ENCODE assay signal across 21 cellular contexts in the genomic region with DNA sequence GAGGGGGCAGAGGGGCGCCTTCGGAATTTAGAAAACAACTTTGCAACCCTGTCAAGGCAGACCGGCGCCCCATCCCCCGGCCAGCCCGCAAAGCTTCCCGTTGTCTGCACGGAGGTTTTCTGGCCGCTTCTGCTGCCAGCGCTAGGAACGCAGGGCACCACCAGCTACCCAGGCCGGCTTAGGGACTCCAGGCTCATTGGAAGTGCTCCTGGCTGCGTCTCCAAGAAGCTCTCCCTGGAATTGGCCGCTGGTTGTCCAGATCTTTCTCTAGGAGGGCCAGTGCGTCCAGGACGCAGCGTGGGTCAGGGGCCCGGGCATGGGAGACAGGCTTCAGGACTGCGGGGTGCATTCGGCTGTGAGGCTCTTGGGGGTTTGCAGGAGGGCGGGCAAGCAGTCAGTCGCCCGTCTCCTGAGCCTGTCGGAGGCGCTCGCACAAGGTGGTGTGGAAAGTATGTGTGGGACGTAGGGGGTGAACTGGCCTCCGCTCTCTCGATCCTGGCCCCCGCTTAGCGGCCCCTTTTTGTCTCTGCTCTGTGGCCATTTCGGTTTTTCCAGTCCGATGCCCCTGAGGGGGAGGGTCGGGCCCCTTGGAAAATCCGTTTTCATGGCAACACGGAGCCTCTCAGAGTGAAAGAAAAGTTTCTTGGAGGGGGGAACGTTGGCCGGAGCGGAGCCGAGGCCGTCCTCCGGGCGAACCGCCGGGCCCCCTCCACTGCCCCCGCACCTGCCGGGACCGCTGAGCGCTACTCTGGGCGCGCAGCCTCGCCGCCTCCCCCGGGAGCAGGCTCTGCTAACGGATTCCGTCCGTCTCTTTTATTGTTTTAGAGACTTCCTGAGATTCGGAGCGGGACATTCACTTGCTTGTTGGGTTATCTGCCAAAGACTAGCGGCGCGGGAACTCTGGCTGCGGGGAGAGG. TPM values are rescaled to one million over a fixed set of nuclear protein-coding genes. Genes with fewer than 3 reads are reported as not detected.
DNase-seq lines count a peak whose midpoint lies in the region; ATAC-seq, FAIRE-seq and TF ChIP-seq lines count a peak whose summit lies in the region.
"Had no signal": no experiment of that assay in that cellular context is flagged by ENCODE, and none has a peak within 500 bp of the region (broad histone marks: within the 10 kb centered on the region; RNA-seq: fewer than 3 reads in every experiment).

No MANE protein-coding gene starts in this region.

- no CpG with 5 or more reads among the region's 63 CpGs for WGBS in A549 (ENCODE audit: missing lambda C conversion rate)
- WGBS in upper lobe of left lung, 2 donors: 13 to 34% methylated on average over 12 to 48 of the region's 63 CpGs

- no peak for DNase-seq in A549 (ENCODE audit: low read depth in 1 of 2, low spot score in 1 of 2)
- no peak for DNase-seq in dorsolateral prefrontal cortex
- DNase-seq in activated CD8-positive, alpha-beta T cell treated with anti-CD3 and anti-CD28 coated beads for 36 hours: no peak
- DNase-seq in activated naive CD4-positive, alpha-beta T cell treated with anti-CD3 and anti-CD28 coated beads, Interleukin-2, amount 10 ng/mL, durations not matched to agents 7 days and 5 days: no peak
- DNase-seq in upper lobe of left lung: no peak
- DNase-seq: activated CD8-positive, alpha-beta memory T cell treated with anti-CD3 and anti-CD28 coated beads, Interleukin-2, amount 50 U/mL, for 4 hours; activated naive CD4-positive, alpha-beta T cell; CD4-positive, CD25-positive, alpha-beta regulatory T cell; cortex of kidney; erythroblast; naive thymus-derived CD4-positive, alpha-beta T cell; NCI-H2081; SHP77; stimulated activated naive CD8-positive, alpha-beta T cell treated with anti-CD3 and anti-CD28 coated beads, Interleukin-15, amount 100 ng/mL, for 72 hours; uterus had no signal

- CTCF ChIA-PET in A549 (lab: Yijun Ruan, JAX): no interaction called here
- CTCF ChIA-PET in activated CD8-positive, alpha-beta T cell treated with anti-CD3 and anti-CD28 coated beads for 36 hours (lab: Charles Lee): no interaction called here
- CTCF ChIA-PET in activated naive CD4-positive, alpha-beta T cell treated with anti-CD3 and anti-CD28 coated beads, Interleukin-2, amount 10 ng/mL, durations not matched to agents 7 days and 5 days (lab: Charles Lee): no interaction called here

- ATAC-seq in A549 (peak in 1 of 2 experiments; percentile 60; a peak in 3 of 6 replicates), HG03135 (IDR thresholded peaks at IDR 0.05; ENCODE audit: unreplicated experiment) (no peak), upper lobe of left lung (ENCODE audit: low FRiP score in 2 of 2) (no peak)
- ATAC-seq in activated CD8-positive, alpha-beta T cell treated with anti-CD3 and anti-CD28 coated beads for 36 hours: no peak
- ATAC-seq: gastroesophageal sphincter; naive thymus-derived CD4-positive, alpha-beta T cell; stimulated activated naive CD8-positive, alpha-beta T cell treated with anti-CD3 and anti-CD28 coated beads, Interleukin-15, amount 100 ng/mL, for 72 hours had no signal

- peaks cover 25% of the 10 kb centered on the region for H3K4me1 Mint-ChIP-seq in nephron
- peaks cover 5% of the 10 kb centered on the region for H3K4me1 Mint-ChIP-seq in activated CD8-positive, alpha-beta T cell treated with anti-CD3 and anti-CD28 coated beads for 36 hours (ENCODE audit: low read depth)
- no peaks in the 10 kb centered on the region for H3K4me1 Mint-ChIP-seq in activated naive CD4-positive, alpha-beta T cell treated with anti-CD3 and anti-CD28 coated beads, Interleukin-2, amount 10 ng/mL, durations not matched to agents 7 days and 5 days

- H3K36me3 Mint-ChIP-seq in nephron (ENCODE audit: low read depth): no peaks in the 10 kb centered on the region
- H3K36me3 Mint-ChIP-seq in activated CD8-positive, alpha-beta T cell treated with anti-CD3 and anti-CD28 coated beads for 36 hours (ENCODE audit: low read depth): no peaks in the 10 kb centered on the region
- peaks cover 1% of the 10 kb centered on the region for H3K36me3 Mint-ChIP-seq in activated naive CD4-positive, alpha-beta T cell treated with anti-CD3 and anti-CD28 coated beads, Interleukin-2, amount 10 ng/mL, durations not matched to agents 7 days and 5 days
- H3K36me3 Mint-ChIP-seq: CD4-positive, CD25-positive, alpha-beta regulatory T cell; naive thymus-derived CD4-positive, alpha-beta T cell had no signal

- no peak for TF ChIP-seq EP300 in A549 (IDR thresholded peaks at IDR 0.05)
- TF ChIP-seq EP300 in upper lobe of left lung (IDR thresholded peaks at IDR 0.05): no peak

- TF ChIP-seq RAD21 in A549 (conservative IDR thresholded peaks at IDR 0.05 in 1 of 2, IDR thresholded peaks at IDR 0.05 in 1 of 2): no peak

- H3K27ac Mint-ChIP-seq in nephron: no peak overlapping the region
- no peak overlapping the region for H3K27ac Mint-ChIP-seq in activated CD8-positive, alpha-beta T cell treated with anti-CD3 and anti-CD28 coated beads for 36 hours
- H3K27ac Mint-ChIP-seq in activated naive CD4-positive, alpha-beta T cell treated with anti-CD3 and anti-CD28 coated beads, Interleukin-2, amount 10 ng/mL, durations not matched to agents 7 days and 5 days: no peak overlapping the region
- H3K27ac Mint-ChIP-seq: CD4-positive, CD25-positive, alpha-beta regulatory T cell had no signal

- peaks cover 14% of the 10 kb centered on the region for H3K9me3 Mint-ChIP-seq in nephron
- H3K9me3 Mint-ChIP-seq in activated CD8-positive, alpha-beta T cell treated with anti-CD3 and anti-CD28 coated beads for 36 hours: no peaks in the 10 kb centered on the region
- no peaks in the 10 kb centered on the region for H3K9me3 Mint-ChIP-seq in activated naive CD4-positive, alpha-beta T cell treated with anti-CD3 and anti-CD28 coated beads, Interleukin-2, amount 10 ng/mL, durations not matched to agents 7 days and 5 days
- H3K9me3 Mint-ChIP-seq: stimulated activated naive CD8-positive, alpha-beta T cell treated with anti-CD3 and anti-CD28 coated beads, Interleukin-15, amount 100 ng/mL, for 72 hours had no signal

- intact Hi-C loops in dorsolateral prefrontal cortex (cut with DNase I): loop anchor here in 1 of 2 donors (5.0 to 10.0 kb wide), 3 partner anchors 157 to 411 kb away; a partner anchor contains a TSS
- intact Hi-C loops in activated CD8-positive, alpha-beta T cell treated with anti-CD3 and anti-CD28 coated beads for 36 hours (cut with micrococcal nuclease): no loop called here

- TF ChIP-seq CTCF in A549 (IDR thresholded peaks at IDR 0.05) (no peak), dorsolateral prefrontal cortex (IDR thresholded peaks at IDR 0.05 in 54 of 56, conservative IDR thresholded peaks at IDR 0.05 in 2 of 56; ENCODE audit: low read depth in 1 of 56, partially characterized antibody in 56 of 56) (no peak), nephron (IDR thresholded peaks at IDR 0.05; ENCODE audit: unreplicated experiment in 3 of 3) (no peak), upper lobe of left lung (IDR thresholded peaks at IDR 0.05) (no peak)
- TF ChIP-seq CTCF in activated CD8-positive, alpha-beta T cell treated with anti-CD3 and anti-CD28 coated beads for 36 hours (IDR thresholded peaks at IDR 0.05): no peak

- no peaks in the 10 kb centered on the region for H3K36me3 ChIP-seq in HUES48 (ENCODE audit: control insufficient read depth, insufficient read depth, low read length)
- H3K36me3 ChIP-seq in upper lobe of left lung: no peaks in the 10 kb centered on the region
- H3K36me3 ChIP-seq: gastroesophageal sphincter, uterus had no signal

- peak overlapping the region; percentile 60 for H3K4me2 ChIP-seq in A549

- FAIRE-seq in A549 (lab: Jason Lieb, UNC): no peak

- H3K4me3 Mint-ChIP-seq in nephron: peak overlapping the region; percentile 59 to 75 (median 72)
- H3K4me3 Mint-ChIP-seq in activated CD8-positive, alpha-beta T cell treated with anti-CD3 and anti-CD28 coated beads for 36 hours: no peak overlapping the region
- H3K4me3 Mint-ChIP-seq in activated naive CD4-positive, alpha-beta T cell treated with anti-CD3 and anti-CD28 coated beads, Interleukin-2, amount 10 ng/mL, durations not matched to agents 7 days and 5 days: no peak overlapping the region
- H3K4me3 Mint-ChIP-seq: stimulated activated naive CD8-positive, alpha-beta T cell treated with anti-CD3 and anti-CD28 coated beads, Interleukin-15, amount 100 ng/mL, for 72 hours had no signal

- peaks cover 95% of the 10 kb centered on the region for H3K27me3 Mint-ChIP-seq in nephron (ENCODE audit: low read depth)
- H3K27me3 Mint-ChIP-seq in activated CD8-positive, alpha-beta T cell treated with anti-CD3 and anti-CD28 coated beads for 36 hours: peaks cover 60% of the 10 kb centered on the region
- H3K27me3 Mint-ChIP-seq in activated naive CD4-positive, alpha-beta T cell treated with anti-CD3 and anti-CD28 coated beads, Interleukin-2, amount 10 ng/mL, durations not matched to agents 7 days and 5 days: peaks cover 94% of the 10 kb centered on the region

- peaks cover 95% of the 10 kb centered on the region for H3K27me3 ChIP-seq in HUES48 (ENCODE audit: control insufficient read depth, insufficient read depth, low read length)
- H3K27me3 ChIP-seq in dorsolateral prefrontal cortex: peaks cover 0 to 99% (median 73%) of the 10 kb centered on the region in 45 donors
- H3K27me3 ChIP-seq in upper lobe of left lung: peaks cover 0 to 65% (median 10%) of the 10 kb centered on the region in 4 donors

- no peak overlapping the region for H3K9ac ChIP-seq in HUES48 (ENCODE audit: low read depth, low read length)

- no peak overlapping the region for H3K27ac ChIP-seq in A549
- no peak overlapping the region for H3K27ac ChIP-seq in HUES48 (ENCODE audit: low read depth, low read length)
- no peak overlapping the region for H3K27ac ChIP-seq in dorsolateral prefrontal cortex
- no peak overlapping the region for H3K27ac ChIP-seq in upper lobe of left lung
- H3K27ac ChIP-seq: gastroesophageal sphincter, uterus had no signal

- TF ChIP-seq POLR2A in A549 (IDR thresholded peaks at IDR 0.05; ENCODE audit: low read length) (no peak), upper lobe of left lung (IDR thresholded peaks at IDR 0.05) (no peak)

- H3K4me3 ChIP-seq in A549: peak overlapping the region; percentile 21; the same call in 1 of the 3 replicates
- H3K4me3 ChIP-seq in HUES48 (ENCODE audit: low read depth, low read length): peak overlapping the region; percentile 56
- peak overlapping the region in 41 of 59 donors; percentile 9 to 66 (median 49) for H3K4me3 ChIP-seq in dorsolateral prefrontal cortex
- no peak overlapping the region for H3K4me3 ChIP-seq in upper lobe of left lung
- H3K4me3 ChIP-seq: uterus had no signal

- H3K9me3 ChIP-seq in A549 (no peaks in the 10 kb centered on the region), HUES48 (ENCODE audit: control insufficient read depth, insufficient read depth, low read length) (no peaks in the 10 kb centered on the region), upper lobe of left lung (peaks cover 0 to 12% (median 0%) of the 10 kb centered on the region in 4 donors)
- H3K9me3 ChIP-seq: gastroesophageal sphincter, uterus had no signal

- POLR2A ChIA-PET in A549 (lab: Yijun Ruan, JAX): no interaction called here
- POLR2A ChIA-PET in activated CD8-positive, alpha-beta T cell treated with anti-CD3 and anti-CD28 coated beads for 36 hours (lab: Charles Lee): no interaction called here

- H3K4me1 ChIP-seq in A549 (no peaks in the 10 kb centered on the region), HUES48 (ENCODE audit: control insufficient read depth, insufficient read depth, low read length) (peaks cover 42% of the 10 kb centered on the region), upper lobe of left lung (peaks cover 0 to 17% (median 1%) of the 10 kb centered on the region in 4 donors)
- H3K4me1 ChIP-seq: uterus had no signal

RNA-seq across cellular contexts. Expression of a gene that starts 0.8 kb away (rescaled TPM):
- polyA plus RNA-seq in A549 (2011; rRNA removed) (not detected in 2 replicates), A549 (2017; fragmentation: RNase III; extraction: RNeasy Plus Mini Kit Qiagen cat#74134 plus additional on column Dnase treatment) (not detected in 3 replicates)
- polyA plus RNA-seq in A549 (2012; cell fraction: cytosol; rRNA removed): not detected in 2 replicates
- polyA plus RNA-seq in A549 (2012; cell fraction: nucleus; rRNA removed): not detected in 2 replicates
- polyA minus RNA-seq in A549 (2011; rRNA and poly(A)+ RNA removed): not detected in 2 replicates
- total RNA-seq in dorsolateral prefrontal cortex (1 to 10 TPM in 13 of 120 experiments, under 1 TPM in 83, not detected in 24; 0.20 to 1.8 (median 0.52) TPM), upper lobe of left lung (under 1 TPM in 1 of 6 donors, not detected in 5; 0.10 TPM)
- not detected for total RNA-seq in activated CD8-positive, alpha-beta T cell treated with anti-CD3 and anti-CD28 coated beads for 36 hours
- total RNA-seq: CD4-positive, CD25-positive, alpha-beta regulatory T cell; gastroesophageal sphincter; lung microvascular endothelial cell; naive thymus-derived CD4-positive, alpha-beta T cell; NCI-H460 had no signal
- polyA plus RNA-seq: CD4-positive, CD25-positive, alpha-beta regulatory T cell; naive thymus-derived CD4-positive, alpha-beta T cell had no signal

Comparison
In these comparisons a context has a peak if more than half of its experiments do, and no peak if none do; other contexts are left out.
1. H3K4me3 ChIP-seq: peak in A549 (single experiment), HUES48 (single experiment) and dorsolateral prefrontal cortex (41 of 59); none in upper lobe of left lung (0 of 4).
2. H3K4me3 Mint-ChIP-seq: peak in nephron (3 of 3); none in activated CD8-positive, alpha-beta T cell treated with anti-CD3 and anti-CD28 coated beads for 36 hours (single experiment) and activated naive CD4-positive, alpha-beta T cell treated with anti-CD3 and anti-CD28 coated beads, Interleukin-2, amount 10 ng/mL, durations not matched to agents 7 days and 5 days (single experiment).